ENCODE assay signal across 9 cellular contexts in the genomic region with DNA sequence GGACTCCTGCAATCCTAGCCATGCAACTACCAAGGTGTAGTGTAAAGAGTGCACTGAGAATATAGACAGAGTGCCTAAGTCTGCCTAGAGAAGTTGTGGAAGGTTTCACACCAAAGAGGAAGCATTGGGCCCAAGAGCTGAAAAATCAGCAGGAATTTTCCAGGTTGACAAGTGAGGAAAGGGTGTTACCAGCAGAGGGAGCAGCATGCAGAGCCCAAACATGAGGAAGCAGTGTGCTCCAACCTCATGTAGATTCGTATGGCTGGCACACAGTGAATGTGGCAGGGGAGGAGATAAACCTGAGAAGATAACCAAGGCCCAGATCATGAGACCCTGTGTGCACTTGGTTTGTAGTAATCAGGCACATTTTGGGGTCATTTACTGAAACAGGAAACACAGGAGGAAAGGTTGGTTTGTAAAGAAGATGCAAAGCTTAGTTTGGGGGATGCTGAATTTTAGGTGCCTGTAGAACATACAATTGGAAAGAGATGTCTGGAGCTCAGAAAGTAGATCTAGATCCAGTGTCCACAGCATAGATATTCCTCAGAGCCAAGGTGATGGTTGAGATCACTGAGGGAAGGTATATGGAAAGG. TPM values are rescaled to one million over a fixed set of nuclear protein-coding genes. Genes with fewer than 3 reads are reported as not detected.
DNase-seq lines count a peak whose midpoint lies in the region; ATAC-seq, FAIRE-seq and TF ChIP-seq lines count a peak whose summit lies in the region.
"Had no signal": no experiment of that assay in that cellular context is flagged by ENCODE, and none has a peak within 500 bp of the region (broad histone marks: within the 10 kb centered on the region; RNA-seq: fewer than 3 reads in every experiment).

No MANE protein-coding gene starts in this region.

- H3K9me3 ChIP-seq in IMR-90 (ENCODE audit: control insufficient read depth, insufficient read depth, low read length), result no peaks in the 10 kb centered on the region
- no peaks in the 10 kb centered on the region for H3K9me3 ChIP-seq in PC-9 (ENCODE audit: insufficient read depth, low read depth)
- H3K9me3 ChIP-seq in hepatocyte (ENCODE audit: low read depth), result no peaks in the 10 kb centered on the region
- no peaks in the 10 kb centered on the region for H3K9me3 ChIP-seq in small intestine (ENCODE audit: control insufficient read depth, low read depth)

- H3K79me1 ChIP-seq in IMR-90 (ENCODE audit: low read depth in 1 of 2, low read length in 2 of 2), result no peaks in the 10 kb centered on the region

- no peak for TF ChIP-seq POLR2A in IMR-90 (IDR thresholded peaks at IDR 0.05; ENCODE audit: low read depth, low read length)

- H2AK9ac ChIP-seq in IMR-90 (replicated peaks; ENCODE audit: low read depth, low read length, poor library complexity), result no peak overlapping the region

- no peak overlapping the region for H3K9ac ChIP-seq in IMR-90 (ENCODE audit: low read depth, low read length)

- intact Hi-C loops in IMR-90 (cut with micrococcal nuclease) (loop anchor here (1.0 kb wide), 1 partner anchor 267 kb away; no protein-coding TSS in a partner anchor), PC-9 (cut with micrococcal nuclease; ENCODE audit: unreplicated experiment) (no loop called here)

- no peak overlapping the region for H3K4ac ChIP-seq in IMR-90 (ENCODE audit: low read depth, low read length)

- POLR2A ChIA-PET in IMR-90 (lab: Charles Lee; ENCODE audit: unreplicated experiment), result no interaction called here
- POLR2A ChIA-PET in PC-9 (lab: Charles Lee; ENCODE audit: unreplicated experiment), result no interaction called here

- no peaks in the 10 kb centered on the region for H3K9me1 ChIP-seq in IMR-90 (ENCODE audit: insufficient read depth, low read length)

- no peak overlapping the region for H2AK5ac ChIP-seq in IMR-90 (ENCODE audit: low read depth, low read length)

- H2BK20ac ChIP-seq in IMR-90 (ENCODE audit: low read depth, low read length), result no peak overlapping the region

- H4K20me1 ChIP-seq in IMR-90 (ENCODE audit: insufficient read depth, low read length), result no peaks in the 10 kb centered on the region
- no peaks in the 10 kb centered on the region for H4K20me1 ChIP-seq in PC-9 (ENCODE audit: insufficient read depth)
- H4K20me1 ChIP-seq in hepatocyte (ENCODE audit: insufficient read depth, poor library complexity, severe bottlenecking), result no peaks in the 10 kb centered on the region

- H3K4me1 ChIP-seq in IMR-90 (ENCODE audit: control insufficient read depth, insufficient read depth, low read length), result no peaks in the 10 kb centered on the region
- no peaks in the 10 kb centered on the region for H3K4me1 ChIP-seq in PC-9 (replicated peaks; ENCODE audit: insufficient read depth)
- peaks cover 20% of the 10 kb centered on the region for H3K4me1 ChIP-seq in hepatocyte (ENCODE audit: insufficient read depth)
- H3K4me1 ChIP-seq in small intestine (ENCODE audit: control insufficient read depth in 2 of 2, insufficient read depth in 1 of 2, low read depth in 1 of 2, low read length in 1 of 2), result no peaks in the 10 kb centered on the region

- H2BK5ac ChIP-seq in IMR-90 (ENCODE audit: low read depth, low read length, poor library complexity, severe bottlenecking), result no peak overlapping the region

- peak; percentile 53 for TF ChIP-seq RAD21 in IMR-90 (IDR thresholded peaks at IDR 0.05; ENCODE audit: low read length)

- H3K79me2 ChIP-seq in PC-9 (ENCODE audit: low read depth) (no peaks in the 10 kb centered on the region), hepatocyte (no peaks in the 10 kb centered on the region)

- H3F3A ChIP-seq in PC-9 (ENCODE audit: insufficient read depth, low read depth), result no peaks in the 10 kb centered on the region

- no peak overlapping the region for H3K18ac ChIP-seq in IMR-90 (ENCODE audit: low read depth, low read length)

- H3K36me3 ChIP-seq in IMR-90 (ENCODE audit: control insufficient read depth, insufficient read depth, low read length) (no peaks in the 10 kb centered on the region), PC-9 (ENCODE audit: low read depth) (no peaks in the 10 kb centered on the region), hepatocyte (replicated peaks; ENCODE audit: insufficient read depth, low read depth) (no peaks in the 10 kb centered on the region), small intestine (ENCODE audit: control insufficient read depth in 2 of 2, insufficient read depth in 2 of 2, low read length in 2 of 2) (no peaks in the 10 kb centered on the region)

- H2AFZ ChIP-seq in IMR-90 (replicated peaks; ENCODE audit: low read length, poor library complexity) (peak overlapping the region; percentile 54), PC-9 (no peak overlapping the region), hepatocyte (no peak overlapping the region)

- BruUV-seq in IMR-90 (replicated peaks; lab: Mats Ljungman, UMichigan) (no TSS peak), PC-9 (replicated peaks; lab: Mats Ljungman, UMichigan) (no TSS peak)

- no peak overlapping the region for H3K23ac ChIP-seq in IMR-90 (ENCODE audit: low read depth, low read length)

- no peak overlapping the region for H3K14ac ChIP-seq in IMR-90 (replicated peaks; ENCODE audit: low read depth, low read length)

- DNase-seq in DMS53 treated with DMSO at 0.1 percent for 48 hours (lab: John Stamatoyannopoulos, UW; ENCODE audit: unreplicated experiment), result peak; percentile 70
- DNase-seq in IMR-90, result peak; percentile 59
- DNase-seq in PC-9, result peak in 1 of 2 experiments; percentile 25
- DNase-seq in astrocyte of the hippocampus (ENCODE audit: low read depth, low spot score), result peak; percentile 54
- DNase-seq in hepatocyte (ENCODE audit: low spot score), result peak; percentile 77
- peak; percentile 79 for DNase-seq in small intestine

- H3K9me2 ChIP-seq in PC-9 (ENCODE audit: insufficient read depth) (no peaks in the 10 kb centered on the region), hepatocyte (replicated peaks; ENCODE audit: insufficient read depth) (no peaks in the 10 kb centered on the region)

- no peaks in the 10 kb centered on the region for H3K27me3 ChIP-seq in IMR-90 (ENCODE audit: control insufficient read depth, insufficient read depth, low read length)
- H3K27me3 ChIP-seq in PC-9 (ENCODE audit: insufficient read depth, low read depth), result no peaks in the 10 kb centered on the region
- H3K27me3 ChIP-seq in hepatocyte, result no peaks in the 10 kb centered on the region
- no peaks in the 10 kb centered on the region for H3K27me3 ChIP-seq in small intestine (ENCODE audit: control insufficient read depth in 2 of 2, insufficient read depth in 2 of 2, low read length in 2 of 2)

- H4K8ac ChIP-seq in IMR-90 (ENCODE audit: low read depth in 2 of 2, low read length in 2 of 2), result no peak overlapping the region

- in situ Hi-C loops in IMR-90 (cut with MboI; ENCODE audit: low sequenced_read_pairs), result no loop called here

- FAIRE-seq in small intestine (lab: Jason Lieb, UNC), result no peak
- FAIRE-seq: TTC549 had no signal

- ATAC-seq in IMR-90 (ENCODE audit: low read depth), result peak; percentile 55
- ATAC-seq in HG02840 (IDR thresholded peaks at IDR 0.05; ENCODE audit: low FRiP score, unreplicated experiment), result no peak
- no peak for ATAC-seq in GM21381 (IDR thresholded peaks at IDR 0.05; ENCODE audit: unreplicated experiment)

- no peak overlapping the region for H3K4me2 ChIP-seq in IMR-90 (ENCODE audit: low read depth, low read length)
- H3K4me2 ChIP-seq in PC-9, result no peak overlapping the region
- H3K4me2 ChIP-seq in hepatocyte, result no peak overlapping the region

- TF ChIP-seq CTCF in IMR-90 (conservative IDR thresholded peaks at IDR 0.05; ENCODE audit: low read depth, low read length) (peak; percentile 61), PC-9 (conservative IDR thresholded peaks at IDR 0.05) (peak; percentile 54; the same call in 1 of the 2 replicates), hepatocyte (IDR thresholded peaks at IDR 0.05; ENCODE audit: poor library complexity) (peak; percentile 69)

- CTCF ChIA-PET in IMR-90 (lab: Yijun Ruan, JAX) (interaction anchor here (0.6 to 2.6 kb wide), 8 partner anchors 12 to 244 kb away, joined by 3 to 19 read pairs (median 3); partner anchors contain the start of gene MRPL17), PC-9 (lab: Charles Lee) (interaction anchor here (0.6 kb wide), 1 partner anchor 60 kb away, joined by 4 read pairs; no protein-coding TSS in a partner anchor)

- H4K91ac ChIP-seq in IMR-90 (ENCODE audit: insufficient read depth, low read depth, low read length), result no peak overlapping the region

- dilution Hi-C loops in IMR-90 (cut with HindIII; ENCODE audit: low sequenced_read_pairs, unreplicated experiment), result no loop called here

- H3K27ac ChIP-seq in IMR-90 (ENCODE audit: insufficient read depth, low read length) (no peak overlapping the region), PC-9 (no peak overlapping the region), hepatocyte (no peak overlapping the region), small intestine (ENCODE audit: low read depth in 1 of 2, low read length in 1 of 2) (no peak overlapping the region)

- H2BK15ac ChIP-seq in IMR-90 (ENCODE audit: low read depth, low read length), result no peak overlapping the region

- no peak overlapping the region for H3K4me3 ChIP-seq in IMR-90 (ENCODE audit: insufficient read depth, low read depth, low read length)
- H3K4me3 ChIP-seq in PC-9, result no peak overlapping the region
- H3K4me3 ChIP-seq in hepatocyte, result no peak overlapping the region
- H3K4me3 ChIP-seq in small intestine (ENCODE audit: low read depth in 1 of 2, low read length in 2 of 2), result no peak overlapping the region

- no peak overlapping the region for H3K56ac ChIP-seq in IMR-90 (ENCODE audit: extremely low read depth, insufficient read depth, low read length)

- H4K5ac ChIP-seq in IMR-90 (ENCODE audit: low read depth, low read length), result no peak overlapping the region

- no peak overlapping the region for H2BK120ac ChIP-seq in IMR-90 (ENCODE audit: low read depth, low read length)

- WGBS in IMR-90 (ENCODE audit: extremely low coverage in 2 of 2, insufficient read length in 1 of 2), 2 experiments, result 17% methylated on average over 1 of the region's 1 CpG; no CpG with 5 or more reads in 1 of the 2 experiments
- WGBS in hepatocyte (ENCODE audit: low lambda C conversion rate, missing lambda C conversion rate), result 30% methylated on average over 1 of the region's 1 CpG
- WGBS in small intestine, 3 donors, result 4 to 8% (median 7%) methylated on average over 1 of the region's 1 CpG

RNA-seq across cellular contexts. Expression of gene HPX, which starts 1.7 kb away (rescaled TPM):
- total RNA-seq in IMR-90 (2012; rRNA removed) (0.36 and 0.56 TPM in 2 replicates), PC-9 (2021) (0.68 TPM in 1 of 2 replicates, not detected in the other), hepatocyte (361 and 367 TPM in 2 replicates)
- polyA plus RNA-seq in IMR-90 (2012; rRNA removed) (1.4 and 1.5 TPM in 2 replicates), hepatocyte (229 and 358 TPM in 2 replicates), small intestine (1 to 10 TPM in 2 of 3 donors, under 1 TPM in 1; 0.85 to 5.7 (median 4.5) TPM)
- polyA plus RNA-seq in IMR-90 (2012; cell fraction: cytosol; rRNA removed), result 0.03 and 0.24 TPM in 2 replicates
- polyA plus RNA-seq in IMR-90 (2012; cell fraction: nucleus; rRNA removed; ENCODE audit: low replicate concordance), result 22.7 and 24.0 TPM in 2 replicates

RNA-seq across cellular contexts. Expression of gene APBB1, which starts 20.2 kb away (rescaled TPM):
- total RNA-seq in IMR-90 (2012; rRNA removed) (39.4 and 40.3 TPM in 2 replicates), PC-9 (2021) (0.90 and 1.4 TPM in 2 replicates), hepatocyte (33.0 and 38.3 TPM in 2 replicates)
- polyA plus RNA-seq in IMR-90 (2012; rRNA removed) (44.1 and 45.7 TPM in 2 replicates), hepatocyte (41.5 and 48.7 TPM in 2 replicates), small intestine (10 to 100 TPM in 1 of 3 donors, 1 to 10 TPM in 2; 2.5 to 14.1 (median 9.7) TPM)
- polyA plus RNA-seq in IMR-90 (2012; cell fraction: cytosol; rRNA removed), result 69.6 and 72.4 TPM in 2 replicates
- 59.1 and 98.6 TPM in 2 replicates for polyA plus RNA-seq in IMR-90 (2012; cell fraction: nucleus; rRNA removed; ENCODE audit: low replicate concordance)

RNA-seq across cellular contexts. Expression of gene TRIM3, which starts 34.7 kb away (rescaled TPM):
- total RNA-seq in IMR-90 (2012; rRNA removed), result 13.8 and 14.2 TPM in 2 replicates
- polyA plus RNA-seq in IMR-90 (2012; rRNA removed), result 22.3 and 23.7 TPM in 2 replicates
- polyA plus RNA-seq in IMR-90 (2012; cell fraction: cytosol; rRNA removed), result 12.9 and 15.6 TPM in 2 replicates
- 112 and 171 TPM in 2 replicates for polyA plus RNA-seq in IMR-90 (2012; cell fraction: nucleus; rRNA removed; ENCODE audit: low replicate concordance)
- total RNA-seq in PC-9 (2021), result 7.1 and 9.0 TPM in 2 replicates
- 18.1 and 26.2 TPM in 2 replicates for total RNA-seq in hepatocyte
- polyA plus RNA-seq in hepatocyte, result 31.6 and 35.5 TPM in 2 replicates
- polyA plus RNA-seq in small intestine, result 10 to 100 TPM; 11.0 to 96.4 (median 49.7) TPM

RNA-seq across cellular contexts. Expression of gene ARFIP2, which starts 42.1 kb away (rescaled TPM):
- total RNA-seq in IMR-90 (2012; rRNA removed) (76.7 and 84.4 TPM in 2 replicates), PC-9 (2021) (42.7 and 49.5 TPM in 2 replicates), hepatocyte (78.0 and 90.1 TPM in 2 replicates)
- polyA plus RNA-seq in IMR-90 (2012; rRNA removed) (91.9 and 93.9 TPM in 2 replicates), hepatocyte (94.9 and 108 TPM in 2 replicates), small intestine (10 to 100 TPM; 48.5 to 67.8 (median 60.4) TPM)
- polyA plus RNA-seq in IMR-90 (2012; cell fraction: cytosol; rRNA removed), result 77.7 and 88.8 TPM in 2 replicates
- polyA plus RNA-seq in IMR-90 (2012; cell fraction: nucleus; rRNA removed; ENCODE audit: low replicate concordance), result 232 and 369 TPM in 2 replicates

RNA-seq across cellular contexts. Expression of gene TIMM10B, which starts 42.2 kb away (rescaled TPM):
- 24.7 and 27.5 TPM in 2 replicates for total RNA-seq in IMR-90 (2012; rRNA removed)
- 22.8 and 27.1 TPM in 2 replicates for polyA plus RNA-seq in IMR-90 (2012; rRNA removed)
- 19.9 and 21.4 TPM in 2 replicates for polyA plus RNA-seq in IMR-90 (2012; cell fraction: cytosol; rRNA removed)
- polyA plus RNA-seq in IMR-90 (2012; cell fraction: nucleus; rRNA removed; ENCODE audit: low replicate concordance), result 20.0 and 35.9 TPM in 2 replicates
- 18.5 and 22.3 TPM in 2 replicates for total RNA-seq in PC-9 (2021)
- total RNA-seq in hepatocyte, result 56.3 and 68.0 TPM in 2 replicates
- 52.1 and 65.8 TPM in 2 replicates for polyA plus RNA-seq in hepatocyte
- 10 to 100 TPM; 15.9 to 29.0 (median 18.9) TPM for polyA plus RNA-seq in small intestine

Comparison
In these comparisons a context has a peak if more than half of its experiments do, and no peak if none do; other contexts are left out.
1. RNA of gene HPX, which starts 1.7 kb away (total RNA-seq): 361 to 367 TPM in hepatocyte; 0.68 TPM in PC-9 and 0.36 to 0.56 TPM in IMR-90; every median in the first group is over 100 times any median in the second.
2. RNA of gene APBB1, which starts 20.2 kb away (total RNA-seq): 39.4 to 40.3 TPM in IMR-90 and 33.0 to 38.3 TPM in hepatocyte; 0.90 to 1.4 TPM in PC-9; every median in the first group is over 10 times any median in the second.
3. Peak in every context shown above with its lines, with median percentiles within 50 percentile points of each other: CTCF ChIP-seq.